Comparison of ENCODE assay signal across 2 cellular contexts in genomic region chr7:5428470-5429252, GRCh38.
TF ChIP-seq lines count a peak whose summit lies in the region.

No MANE protein-coding gene starts in this region.

TF ChIP-seq in HCT116, 20 proteins besides CTCF, POLR2A, EP300 and RAD21:
- TF ChIP-seq ZFX (IDR thresholded peaks at IDR 0.05) (no peak), TCF7L2 (IDR thresholded peaks at IDR 0.05; ENCODE audit: borderline replicate concordance, extremely low read depth, insufficient read depth, insufficient read length) (peak; percentile 88), POLR2AphosphoS5 (IDR thresholded peaks at IDR 0.05; ENCODE audit: low read depth, low read length) (peak; percentile 46), CEBPB (IDR thresholded peaks at IDR 0.05; ENCODE audit: low read depth) (no peak)
TF ChIP-seq in HCT116: peak in this region for 2.

TF ChIP-seq in H1, 55 proteins besides CTCF, POLR2A, EP300 and RAD21:
- TF ChIP-seq EZH2 (IDR thresholded peaks at IDR 0.05; ENCODE audit: low read depth, low read length, severe bottlenecking) (peak; percentile 44), KDM4A (IDR thresholded peaks at IDR 0.05; ENCODE audit: low read depth, low read length, severe bottlenecking) (peak; percentile 6), ASH2L (IDR thresholded peaks at IDR 0.05; ENCODE audit: low read length) (peak; percentile 7), RBBP5 (IDR thresholded peaks at IDR 0.05; ENCODE audit: borderline replicate concordance, low read depth, low read length) (no peak)
